Comparison of ENCODE assay signal across 23 cellular contexts in genomic region chr10:82867056-82867455, GRCh38.
DNase-seq lines count a peak whose midpoint lies in the region; ATAC-seq, FAIRE-seq and TF ChIP-seq lines count a peak whose summit lies in the region.
"Had no signal": no experiment of that assay in that cellular context is flagged by ENCODE, and none has a peak within 500 bp of the region (broad histone marks: within the 10 kb centered on the region; RNA-seq: fewer than 3 reads in every experiment).

No MANE protein-coding gene starts in this region.

- H3K27ac ChIP-seq in breast epithelium (no peak overlapping the region), left lung (no peak overlapping the region), pancreas (no peak overlapping the region)
- H3K27ac ChIP-seq: C4-2B had no signal

- CTCF ChIA-PET in MCF 10A (lab: Yijun Ruan, JAX) = interaction anchor here (0.7 kb wide), 1 partner anchor 590 kb away, joined by 4 read pairs; no protein-coding TSS in a partner anchor

- H3K4me3 Mint-ChIP-seq in MCF 10A (ENCODE audit: unreplicated experiment) = no peak overlapping the region
- H3K4me3 Mint-ChIP-seq: CD8-positive, alpha-beta memory T cell; IgD-negative memory B cell had no signal

- no peak for FAIRE-seq in pancreas (lab: Jason Lieb, UNC)
- FAIRE-seq: GM19239 had no signal

- H3K27ac Mint-ChIP-seq in MCF 10A (ENCODE audit: low read depth, unreplicated experiment) = peak overlapping the region; percentile 29
- H3K27ac Mint-ChIP-seq: CD8-positive, alpha-beta memory T cell; IgD-negative memory B cell had no signal

- H3K27me3 ChIP-seq in breast epithelium = no peaks in the 10 kb centered on the region
- no peaks in the 10 kb centered on the region for H3K27me3 ChIP-seq in left lung
- no peaks in the 10 kb centered on the region for H3K27me3 ChIP-seq in pancreas

- TF ChIP-seq CTCF in MCF 10A (IDR thresholded peaks at IDR 0.05; ENCODE audit: unreplicated experiment) (no peak), breast epithelium (IDR thresholded peaks at IDR 0.05) (no peak), left lung (IDR thresholded peaks at IDR 0.05) (no peak), pancreas (IDR thresholded peaks at IDR 0.05) (no peak)

- H3K4me1 ChIP-seq in breast epithelium = no peaks in the 10 kb centered on the region
- H3K4me1 ChIP-seq in left lung = no peaks in the 10 kb centered on the region
- no peaks in the 10 kb centered on the region for H3K4me1 ChIP-seq in pancreas

- peaks cover 14% of the 10 kb centered on the region for H3K9me3 Mint-ChIP-seq in MCF 10A (ENCODE audit: unreplicated experiment)

- intact Hi-C loops in MCF 10A (cut with micrococcal nuclease) = no loop called here
- intact Hi-C loops in breast epithelium (cut with DNase I; ENCODE audit: low total_unique reads) = no loop called here
- intact Hi-C loops in left lung (cut with DNase I) = no loop called here
- intact Hi-C loops in pancreas (cut with DNase I) = no loop called here

- ATAC-seq in SK-N-SH treated with all-trans-retinoic acid at 6 μM for 48 hours (peak; percentile 50), left lung (no peak), pancreas (no peak)
- ATAC-seq: Panc1 had no signal

- TSS peak; percentile 47 for BruUV-seq in MCF 10A (replicated peaks; lab: Mats Ljungman, UMichigan)

- no peaks in the 10 kb centered on the region for H3K27me3 Mint-ChIP-seq in MCF 10A (ENCODE audit: insufficient read depth, unreplicated experiment)
- H3K27me3 Mint-ChIP-seq: CD8-positive, alpha-beta memory T cell; IgD-negative memory B cell had no signal

- peaks cover 14% of the 10 kb centered on the region for H3K4me1 Mint-ChIP-seq in MCF 10A (ENCODE audit: insufficient read depth, unreplicated experiment)
- H3K4me1 Mint-ChIP-seq: CD8-positive, alpha-beta memory T cell; IgD-negative memory B cell had no signal

- H3K4me3 ChIP-seq in breast epithelium = no peak overlapping the region
- no peak overlapping the region for H3K4me3 ChIP-seq in left lung
- H3K4me3 ChIP-seq in pancreas = no peak overlapping the region

- H3K36me3 Mint-ChIP-seq in MCF 10A (ENCODE audit: insufficient read depth, unreplicated experiment) = no peaks in the 10 kb centered on the region
- H3K36me3 Mint-ChIP-seq: CD8-positive, alpha-beta memory T cell; IgD-negative memory B cell had no signal

- H3K36me3 ChIP-seq in breast epithelium = no peaks in the 10 kb centered on the region
- no peaks in the 10 kb centered on the region for H3K36me3 ChIP-seq in left lung
- no peaks in the 10 kb centered on the region for H3K36me3 ChIP-seq in pancreas

- H3K9me3 ChIP-seq in breast epithelium (no peaks in the 10 kb centered on the region), left lung (no peaks in the 10 kb centered on the region), pancreas (no peaks in the 10 kb centered on the region)

- POLR2A ChIA-PET in MCF 10A (lab: Yijun Ruan, JAX) = interaction anchor here (0.6 to 1.5 kb wide), 4 partner anchors 13 to 256 kb away, joined by 3 to 4 read pairs (median 4); no protein-coding TSS in a partner anchor

- WGBS in pancreas, 2 donors = 73 to 89% methylated on average over 3 of the region's 3 CpGs

- DNase-seq in MCF 10A (ENCODE audit: unreplicated experiment) = no peak
- DNase-seq in breast epithelium (ENCODE audit: low spot score in 2 of 2) = no peak
- peak; percentile 21 for DNase-seq in NOMO-1 treated with dmso at 0.1 percent for 144 hours (lab: John Stamatoyannopoulos, UW; ENCODE audit: unreplicated experiment)
- DNase-seq in left lung = no peak
- no peak for DNase-seq in pancreas
- DNase-seq in OCI-M1 (lab: John Stamatoyannopoulos, UW) = no peak
- DNase-seq in activated effector memory CD4-positive, alpha-beta T cell treated with anti-CD3 and anti-CD28 coated beads, Interleukin-2, amount 50 U/mL, for 16 hours = no peak
- DNase-seq: 8988T; Calu3; CD8-positive, alpha-beta memory T cell; DMS153; NCI-H1092 treated with DMSO at 0.1 percent for 48 hours; NCI-H146; NCI-H2029 treated with DMSO at 0.1 percent for 48 hours; NCI-H226; NCI-H510A treated with DMSO at 0.1 percent for 48 hours; NCI-H774; T-helper 2 cell had no signal

- no peak for TF ChIP-seq POLR2A in breast epithelium (IDR thresholded peaks at IDR 0.05)

TF ChIP-seq in SK-N-SH treated with all-trans-retinoic acid at 6 μM for 48 hours, 23 proteins besides CTCF, POLR2A, EP300 and RAD21 (continues in another document):
- TF ChIP-seq PATZ1 (CRISPR knock-in tag; IDR thresholded peaks at IDR 0.05; ENCODE audit: borderline replicate concordance) (no peak), BACH2 (CRISPR knock-in tag; IDR thresholded peaks at IDR 0.05; ENCODE audit: borderline replicate concordance) (no peak), PPARA (CRISPR knock-in tag; IDR thresholded peaks at IDR 0.05; ENCODE audit: borderline replicate concordance) (no peak), GLIS3 (CRISPR knock-in tag; IDR thresholded peaks at IDR 0.05) (no peak), ESRRG (CRISPR knock-in tag; IDR thresholded peaks at IDR 0.05) (no peak), ISL1 (CRISPR knock-in tag; IDR thresholded peaks at IDR 0.05) (no peak), RARB (CRISPR knock-in tag; IDR thresholded peaks at IDR 0.05) (no peak), TSHZ2 (CRISPR knock-in tag; IDR thresholded peaks at IDR 0.05) (no peak), ZNF70 (CRISPR knock-in tag; IDR thresholded peaks at IDR 0.05) (no peak), ZNF565 (CRISPR knock-in tag; conservative IDR thresholded peaks at IDR 0.05; ENCODE audit: low read depth) (no peak), POU6F1 (CRISPR knock-in tag; IDR thresholded peaks at IDR 0.05; ENCODE audit: borderline replicate concordance, low read depth) (no peak), TOX (CRISPR knock-in tag; IDR thresholded peaks at IDR 0.05; ENCODE audit: borderline replicate concordance) (no peak), SNAI2 (CRISPR knock-in tag; IDR thresholded peaks at IDR 0.05) (no peak), ZFP3 (CRISPR knock-in tag; IDR thresholded peaks at IDR 0.05) (no peak)
